In the genomic region with DNA sequence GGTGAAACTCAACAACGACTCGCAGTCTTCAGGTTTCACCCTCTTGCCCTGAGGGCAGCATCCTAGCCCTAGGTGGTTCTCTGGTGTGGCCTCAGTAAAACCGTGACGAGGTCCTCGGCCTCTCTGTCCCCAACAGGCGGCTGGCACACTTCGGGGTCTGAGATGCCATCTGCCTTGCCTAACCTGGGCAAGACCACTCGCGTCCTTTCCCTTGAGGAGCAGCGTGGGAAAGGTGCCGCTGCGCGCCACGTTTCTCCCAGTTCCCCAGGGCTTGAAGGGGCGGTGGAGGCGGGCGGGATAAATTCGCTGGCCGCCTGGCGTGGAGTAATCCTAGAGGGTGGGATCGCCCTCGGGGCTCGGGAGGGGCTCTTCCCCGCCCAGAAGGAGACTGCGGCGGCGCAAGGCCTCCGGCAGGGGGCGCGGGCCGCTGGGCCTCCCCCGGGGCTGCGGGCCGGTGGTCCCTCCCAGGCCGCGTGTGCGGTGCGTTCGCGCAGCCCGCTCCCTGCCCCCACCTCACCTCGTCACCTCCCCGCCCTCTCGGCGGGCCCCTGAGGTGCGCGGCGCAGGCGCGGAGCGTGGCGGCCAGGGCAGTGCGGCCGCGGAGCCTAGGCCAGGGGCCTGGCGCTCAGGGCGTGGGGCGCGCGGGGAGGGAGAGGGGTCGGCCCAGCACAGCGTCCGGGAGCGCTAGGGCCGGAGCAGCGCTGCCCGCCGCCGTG, we compare ENCODE assay signal across 8 cellular contexts. TPM values are rescaled to one million over a fixed set of nuclear protein-coding genes. Genes with fewer than 3 reads are reported as not detected.
DNase-seq lines count a peak whose midpoint lies in the region; ATAC-seq and TF ChIP-seq lines count a peak whose summit lies in the region.

A gene with protein sequence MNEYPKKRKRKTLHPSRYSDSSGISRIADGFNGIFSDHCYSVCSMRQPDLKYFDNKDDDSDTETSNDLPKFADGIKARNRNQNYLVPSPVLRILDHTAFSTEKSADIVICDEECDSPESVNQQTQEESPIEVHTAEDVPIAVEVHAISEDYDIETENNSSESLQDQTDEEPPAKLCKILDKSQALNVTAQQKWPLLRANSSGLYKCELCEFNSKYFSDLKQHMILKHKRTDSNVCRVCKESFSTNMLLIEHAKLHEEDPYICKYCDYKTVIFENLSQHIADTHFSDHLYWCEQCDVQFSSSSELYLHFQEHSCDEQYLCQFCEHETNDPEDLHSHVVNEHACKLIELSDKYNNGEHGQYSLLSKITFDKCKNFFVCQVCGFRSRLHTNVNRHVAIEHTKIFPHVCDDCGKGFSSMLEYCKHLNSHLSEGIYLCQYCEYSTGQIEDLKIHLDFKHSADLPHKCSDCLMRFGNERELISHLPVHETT (plus strand): TSS at position 551 of the 716 bp plus-strand sequence. CDS start 5,263 bp downstream, outside the sequence.

- H2AK5ac ChIP-seq in trophoblast cell (ENCODE audit: low read length): peak within 1 kb of the TSS; percentile 71

- H3K9ac ChIP-seq in trophoblast cell (ENCODE audit: low read length): peak within 1 kb of the TSS; percentile 97

- peak within 1 kb of the TSS; percentile 80 for H2BK120ac ChIP-seq in trophoblast cell (ENCODE audit: insufficient read depth, low read length, poor library complexity)

- no peaks in the 10 kb centered on the region for H3K27me3 Mint-ChIP-seq in HFFc6 (ENCODE audit: insufficient read depth)
- no peaks in the 10 kb centered on the region for H3K27me3 Mint-ChIP-seq in activated naive CD8-positive, alpha-beta T cell

- peak within 1 kb of the TSS; percentile 88 for H3K14ac ChIP-seq in trophoblast cell (ENCODE audit: low read length)

- peak within 1 kb of the TSS; percentile 81 for H2AFZ ChIP-seq in trophoblast cell (ENCODE audit: insufficient read depth, low read length, poor library complexity)

- H3K36me3 Mint-ChIP-seq in HFFc6 (ENCODE audit: low read depth): peaks cover 9% of the 10 kb centered on the region
- peaks cover 2% of the 10 kb centered on the region for H3K36me3 Mint-ChIP-seq in activated naive CD8-positive, alpha-beta T cell

- H4K91ac ChIP-seq in trophoblast cell (ENCODE audit: low read depth, low read length): peak within 1 kb of the TSS; percentile 87

- peaks cover 11% of the 10 kb centered on the region for H3K79me1 ChIP-seq in trophoblast cell (ENCODE audit: low read length)

- H3K18ac ChIP-seq in trophoblast cell (ENCODE audit: low read length): peak within 1 kb of the TSS; percentile 95

- H3K4me2 ChIP-seq in trophoblast cell (ENCODE audit: low read length): peak within 1 kb of the TSS; percentile 73

- no peaks in the 10 kb centered on the region for H3K9me3 ChIP-seq in trophoblast cell (ENCODE audit: insufficient read depth, low read depth, low read length)
- H3K9me3 ChIP-seq in tibial nerve: no peaks in the 10 kb centered on the region

- intact Hi-C loops in Right ventricle myocardium inferior (cut with DNase I): loop anchor here (1.0 to 5.0 kb wide), 4 partner anchors 25 to 240 kb away; a partner anchor contains a TSS

- H3K4me1 ChIP-seq in trophoblast cell (ENCODE audit: control insufficient read depth in 1 of 2, insufficient read depth in 2 of 2, low read length in 2 of 2): peaks cover 0 to 2% of the 10 kb centered on the region in 2 experiments
- H3K4me1 ChIP-seq in tibial nerve: peaks cover 0 to 33% (median 7%) of the 10 kb centered on the region in 4 donors

- H3K4me3 ChIP-seq in GM12864 (ENCODE audit: low read depth, low read length) (peak within 1 kb of the TSS; percentile 98), trophoblast cell (ENCODE audit: low read depth, low read length) (peak within 1 kb of the TSS; percentile 94), tibial nerve (peak within 1 kb of the TSS; percentile 67 to 85 (median 80))

- no peaks in the 10 kb centered on the region for H3K27me3 ChIP-seq in trophoblast cell (ENCODE audit: insufficient read depth, low read length)
- no peaks in the 10 kb centered on the region for H3K27me3 ChIP-seq in tibial nerve

- peak within 1 kb of the TSS; percentile 90 for H4K8ac ChIP-seq in trophoblast cell (ENCODE audit: low read depth, low read length)

- peaks cover 31% of the 10 kb centered on the region for H3K4me1 Mint-ChIP-seq in HFFc6 (ENCODE audit: low read depth)
- H3K4me1 Mint-ChIP-seq in activated naive CD8-positive, alpha-beta T cell (ENCODE audit: low read depth): peaks cover 32% of the 10 kb centered on the region

- peaks cover 13% of the 10 kb centered on the region for H3K79me2 ChIP-seq in trophoblast cell (ENCODE audit: control insufficient read depth, insufficient read depth, low read length, poor library complexity)

- H3K23ac ChIP-seq in trophoblast cell (ENCODE audit: low read length): no peak within 1 kb of the TSS

- H2BK12ac ChIP-seq in trophoblast cell (ENCODE audit: low read length): no peak within 1 kb of the TSS

- H4K12ac ChIP-seq in trophoblast cell (ENCODE audit: low read depth, low read length): peak within 1 kb of the TSS; percentile 37

- H3K36me3 ChIP-seq in trophoblast cell (ENCODE audit: control insufficient read depth in 1 of 2, insufficient read depth in 2 of 2, low read length in 2 of 2) (peaks cover 4 to 6% of the 10 kb centered on the region in 2 experiments), tibial nerve (peaks cover 0 to 5% (median 0%) of the 10 kb centered on the region in 3 donors)

- no peaks in the 10 kb centered on the region for H3K9me3 Mint-ChIP-seq in HFFc6
- H3K9me3 Mint-ChIP-seq in activated naive CD8-positive, alpha-beta T cell (ENCODE audit: low read depth): no peaks in the 10 kb centered on the region

- peak; percentile 66 for DNase-seq in GM12864 (ENCODE audit: low read depth)
- peak; percentile 67 for DNase-seq in HFFc6
- peak; percentile 94 for DNase-seq in NAMALWA (ENCODE audit: low spot score)
- peak; percentile 87 for DNase-seq in SKM-1 treated with dmso at 0.1 percent for 144 hours (lab: John Stamatoyannopoulos, UW; ENCODE audit: unreplicated experiment)
- DNase-seq in Right ventricle myocardium inferior (ENCODE audit: missing footprints): peak; percentile 89
- peak; percentile 85 to 93 for DNase-seq in trophoblast cell
- DNase-seq in tibial nerve (ENCODE audit: low spot score in 2 of 2): peak; percentile 37 to 48

- ATAC-seq in Right ventricle myocardium inferior: peak; percentile 91

- peak within 1 kb of the TSS; percentile 80 for H3K4ac ChIP-seq in trophoblast cell (ENCODE audit: low read depth, low read length)

- TF ChIP-seq CTCF in GM12864 (IDR thresholded peaks at IDR 0.05; ENCODE audit: low read depth, low read length, missing control alignments) (peak; percentile 77), HFFc6 (IDR thresholded peaks at IDR 0.05) (peak; percentile 90), tibial nerve (IDR thresholded peaks at IDR 0.05) (peak; percentile 83 to 97 (median 93))

- peak; percentile 52 to 80 for TF ChIP-seq POLR2A in tibial nerve (IDR thresholded peaks at IDR 0.05)

- peak within 1 kb of the TSS; percentile 61 for H2BK5ac ChIP-seq in trophoblast cell (ENCODE audit: low read depth, low read length, poor library complexity)

- peak within 1 kb of the TSS; percentile 93 for H3K27ac Mint-ChIP-seq in HFFc6
- H3K27ac Mint-ChIP-seq in activated naive CD8-positive, alpha-beta T cell: peak within 1 kb of the TSS; percentile 89

- peak in 1 of 2 donors; percentile 34 for TF ChIP-seq EP300 in tibial nerve (IDR thresholded peaks at IDR 0.05)

- no CpG with 5 or more reads among the region's 69 CpGs for WGBS in trophoblast cell (ENCODE audit: extremely low coverage, insufficient coverage, insufficient read length)
- 0 to 1% methylated on average over 21 to 24 of the region's 69 CpGs for whole genome bisulfite sequencing in tibial nerve, 2 donors

- H3K27ac ChIP-seq in trophoblast cell (ENCODE audit: low read depth, low read length) (peak within 1 kb of the TSS; percentile 76), tibial nerve (peak within 1 kb of the TSS; percentile 90 to 98 (median 96))

- H3K4me3 Mint-ChIP-seq in HFFc6: peak within 1 kb of the TSS; percentile 97
- peak within 1 kb of the TSS; percentile 94 for H3K4me3 Mint-ChIP-seq in activated naive CD8-positive, alpha-beta T cell

RNA-seq across cellular contexts. Expression of the gene that starts here (rescaled TPM):
- total RNA-seq in HFFc6 (2021; fragmentation: NEBNext Ultra II Directional; extraction: Animal tissue kit (Norgen Biotek cat#: 25700)): 10 to 100 TPM; 24.9 to 32.8 (median 29.0) TPM
- total RNA-seq in Right ventricle myocardium inferior (31.2 TPM), tibial nerve (10 to 100 TPM; 39.3 to 55.7 (median 44.0) TPM)
- 17.0 and 17.6 TPM in 2 replicates for polyA plus RNA-seq in trophoblast cell (2013)

Comparison
In these comparisons a context has a peak if more than half of its experiments do, and no peak if none do; other contexts are left out.
1. Peak in every context shown above with its lines: DNase-seq, ATAC-seq, H3K4me3 ChIP-seq and H3K27ac ChIP-seq.
2. DNase-seq: peak in every context shown above with its lines; median percentile 94 in NAMALWA; 89 in Right ventricle myocardium inferior; 89 in trophoblast cell; 87 in SKM-1 treated with dmso at 0.1 percent for 144 hours; 67 in HFFc6; 66 in GM12864; 42 in tibial nerve.